Comparison of ENCODE assay signal across 9 cellular contexts in the genomic region with DNA sequence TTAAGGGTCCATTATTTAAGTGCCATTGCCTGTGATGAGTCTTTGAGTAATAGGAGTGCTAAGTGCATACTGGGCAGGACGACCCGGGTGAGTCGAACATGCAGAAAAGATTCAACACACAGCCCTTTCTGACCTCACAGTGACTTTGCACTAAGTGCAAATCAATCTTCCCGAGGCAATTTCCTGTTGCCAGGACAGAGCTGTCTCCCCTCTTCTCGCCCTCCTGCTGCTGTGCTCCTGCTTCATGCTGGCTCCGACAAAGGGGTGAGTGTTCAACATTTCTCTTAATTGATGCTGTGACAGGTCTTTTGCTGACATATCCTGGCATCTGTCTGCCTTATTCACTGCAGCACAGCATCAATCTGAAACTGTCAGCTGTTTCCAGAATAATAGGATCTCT. TPM values are rescaled to one million over a fixed set of nuclear protein-coding genes. Genes with fewer than 3 reads are reported as not detected.
A peak's percentile ranks its signal among the peaks of the same experiment; 100 is the strongest.
DNase-seq lines count a peak whose midpoint lies in the region; ATAC-seq and TF ChIP-seq lines count a peak whose summit lies in the region.
"Had no signal": no experiment of that assay in that cellular context is flagged by ENCODE, and none has a peak within 500 bp of the region (broad histone marks: within the 10 kb centered on the region; RNA-seq: fewer than 3 reads in every experiment).

No MANE protein-coding gene starts in this region.

- H3K36me3 ChIP-seq in esophagus squamous epithelium: no peaks in the 10 kb centered on the region
- H3K36me3 ChIP-seq: gastrocnemius medialis had no signal

- H3K4me1 ChIP-seq in esophagus squamous epithelium: peaks cover 6 to 18% (median 7%) of the 10 kb centered on the region in 3 donors
- H3K4me1 ChIP-seq: gastrocnemius medialis had no signal

- 0 to 4% methylated on average over 6 of the region's 6 CpGs for WGBS in esophagus squamous epithelium, 2 donors

- peak; percentile 62 for DNase-seq in NCI-H1092 treated with DMSO at 0.1 percent for 48 hours (lab: John Stamatoyannopoulos, UW)
- no peak for DNase-seq in NCI-H1092 (lab: John Stamatoyannopoulos, UW)
- peak; percentile 34 for DNase-seq in NCI-H446 treated with DMSO at 0.1 percent for 48 hours (lab: John Stamatoyannopoulos, UW)
- DNase-seq in esophagus squamous epithelium (lab: John Stamatoyannopoulos, UW): no peak
- no peak for DNase-seq in sciatic nerve (ENCODE audit: low spot score)
- no peak for DNase-seq in KG1 (lab: John Stamatoyannopoulos, UW)
- DNase-seq: gastrocnemius medialis had no signal

- no peaks in the 10 kb centered on the region for H3K27me3 ChIP-seq in esophagus squamous epithelium
- H3K27me3 ChIP-seq: gastrocnemius medialis had no signal

- H3K9me3 ChIP-seq in esophagus squamous epithelium: no peaks in the 10 kb centered on the region
- H3K9me3 ChIP-seq: gastrocnemius medialis had no signal

- peak overlapping the region; percentile 2 to 68 (median 55) for H3K27ac ChIP-seq in esophagus squamous epithelium
- H3K27ac ChIP-seq: gastrocnemius medialis had no signal

- intact Hi-C loops in esophagus squamous epithelium (cut with DNase I): no loop called here
- intact Hi-C loops in sciatic nerve (cut with DNase I): no loop called here

- no peak overlapping the region for H3K4me3 ChIP-seq in esophagus squamous epithelium
- H3K4me3 ChIP-seq: gastrocnemius medialis had no signal

- ATAC-seq in sciatic nerve: peak; percentile 24
- no peak for ATAC-seq in GM19455 (IDR thresholded peaks at IDR 0.05; ENCODE audit: unreplicated experiment)
- ATAC-seq in GM19467 (IDR thresholded peaks at IDR 0.05; ENCODE audit: unreplicated experiment): no peak
- ATAC-seq: gastrocnemius medialis had no signal

- no peak for TF ChIP-seq CTCF in esophagus squamous epithelium (IDR thresholded peaks at IDR 0.05)

- no peak for TF ChIP-seq POLR2A in esophagus squamous epithelium (IDR thresholded peaks at IDR 0.05)

RNA-seq across cellular contexts. Expression of gene MCHR1, which starts 42.0 kb away (rescaled TPM):
- total RNA-seq in esophagus squamous epithelium (under 1 TPM in 1 of 4 donors, not detected in 3; 0.56 TPM), sciatic nerve (0.76 TPM)

Comparison
In these comparisons a context has a peak if more than half of its experiments do, and no peak if none do; other contexts are left out.
1. DNase-seq: peak in NCI-H1092 treated with DMSO at 0.1 percent for 48 hours (single experiment) and NCI-H446 treated with DMSO at 0.1 percent for 48 hours (single experiment); none in NCI-H1092 (single experiment), esophagus squamous epithelium (single experiment), sciatic nerve (single experiment) and KG1 (single experiment).